ENCODE assay signal across 7 cellular contexts in the genomic region with DNA sequence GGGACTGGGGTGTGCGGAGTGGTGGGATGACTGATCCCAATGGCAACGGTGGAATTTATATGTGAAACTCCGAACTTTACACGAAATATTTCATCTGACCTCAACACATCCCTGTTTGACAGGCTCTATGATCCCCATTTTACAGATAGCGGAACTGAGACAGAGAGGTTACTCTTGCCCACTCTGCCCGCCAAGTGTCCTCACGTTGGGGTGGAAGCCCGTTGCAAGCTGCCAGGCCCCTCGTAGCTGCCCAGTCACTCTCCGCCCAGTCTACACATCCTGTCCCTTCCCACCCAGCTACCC. TPM values are rescaled to one million over a fixed set of nuclear protein-coding genes. Genes with fewer than 3 reads are reported as not detected.
A peak's percentile ranks its signal among the peaks of the same experiment; 100 is the strongest.
DNase-seq lines count a peak whose midpoint lies in the region; TF ChIP-seq lines count a peak whose summit lies in the region.

No MANE protein-coding gene starts in this region.

- WGBS in hepatocyte (ENCODE audit: low lambda C conversion rate, missing lambda C conversion rate), result 76% methylated on average over 8 of the region's 10 CpGs

- no peaks in the 10 kb centered on the region for H3K27me3 ChIP-seq in HAP-1 (ENCODE audit: low read depth)
- H3K27me3 ChIP-seq in hepatocyte, result peaks cover 20% of the 10 kb centered on the region
- peaks cover 29 to 49% (median 43%) of the 10 kb centered on the region in 3 donors for H3K27me3 ChIP-seq in skeletal muscle tissue (ENCODE audit: control insufficient read depth in 3 of 3, insufficient read depth in 3 of 3, low read length in 3 of 3)

- peak overlapping the region; percentile 42 for H3K4me3 ChIP-seq in HAP-1
- no peak overlapping the region for H3K4me3 ChIP-seq in hepatocyte
- H3K4me3 ChIP-seq in skeletal muscle tissue (ENCODE audit: low read length in 3 of 3), result peak overlapping the region; percentile 60 to 67 (median 66)

- peak overlapping the region; percentile 87 for H2AFZ ChIP-seq in hepatocyte

- H3K9me2 ChIP-seq in hepatocyte (replicated peaks; ENCODE audit: insufficient read depth), result no peaks in the 10 kb centered on the region

- peak overlapping the region; percentile 97 for H3K4me2 ChIP-seq in hepatocyte

- TF ChIP-seq CTCF in VCaP (conservative IDR thresholded peaks at IDR 0.05) (no peak), hepatocyte (IDR thresholded peaks at IDR 0.05; ENCODE audit: poor library complexity) (no peak)

- in situ Hi-C loops in HAP-1 (cut with MboI; ENCODE audit: low sequenced_read_pairs), result no loop called here

- peaks cover 24% of the 10 kb centered on the region for H3K79me2 ChIP-seq in hepatocyte

- H3K9ac ChIP-seq in skeletal muscle tissue (ENCODE audit: low read depth in 1 of 3, low read length in 3 of 3), result peak overlapping the region in 1 of 3 donors; percentile 14

- H3K9me3 ChIP-seq in HAP-1, result no peaks in the 10 kb centered on the region
- H3K9me3 ChIP-seq in hepatocyte (ENCODE audit: low read depth), result no peaks in the 10 kb centered on the region
- H3K9me3 ChIP-seq in skeletal muscle tissue (ENCODE audit: control insufficient read depth in 3 of 3, low read length in 3 of 3), result no peaks in the 10 kb centered on the region

- H3K36me3 ChIP-seq in HAP-1 (replicated peaks) (no peaks in the 10 kb centered on the region), hepatocyte (replicated peaks; ENCODE audit: insufficient read depth, low read depth) (no peaks in the 10 kb centered on the region), skeletal muscle tissue (ENCODE audit: control insufficient read depth in 3 of 3, insufficient read depth in 3 of 3, low read length in 3 of 3) (no peaks in the 10 kb centered on the region)

- no peaks in the 10 kb centered on the region for H4K20me1 ChIP-seq in hepatocyte (ENCODE audit: insufficient read depth, poor library complexity, severe bottlenecking)

- H3K27ac ChIP-seq in VCaP (peak overlapping the region; percentile 62), hepatocyte (no peak overlapping the region), skeletal muscle tissue (ENCODE audit: low read depth, low read length) (no peak overlapping the region)

- H3K4me1 ChIP-seq in HAP-1, result peaks cover 24% of the 10 kb centered on the region
- H3K4me1 ChIP-seq in hepatocyte (ENCODE audit: insufficient read depth), result peaks cover 14% of the 10 kb centered on the region
- H3K4me1 ChIP-seq in skeletal muscle tissue (ENCODE audit: control insufficient read depth in 3 of 3, insufficient read depth in 3 of 3, low read length in 3 of 3), result peaks cover 0 to 8% (median 5%) of the 10 kb centered on the region in 3 donors

- DNase-seq in HAP-1 (ENCODE audit: low spot score in 2 of 2), result no peak
- DNase-seq in hepatocyte (ENCODE audit: low spot score), result no peak
- no peak for DNase-seq in NCI-H748 (lab: John Stamatoyannopoulos, UW; ENCODE audit: unreplicated experiment)
- DNase-seq in mucosa of gallbladder (ENCODE audit: low spot score), result no peak
- no peak for DNase-seq in SHP77 treated with DMSO at 0.1 percent for 48 hours (lab: John Stamatoyannopoulos, UW)

RNA-seq across cellular contexts. Expression of gene NFE2L3, which starts 0.4 kb away (rescaled TPM):
- total RNA-seq in hepatocyte (10.0 and 10.8 TPM in 2 replicates), skeletal muscle tissue (under 0.01 TPM), mucosa of gallbladder (8.7 TPM)
- 4.7 and 6.5 TPM in 2 replicates for polyA plus RNA-seq in hepatocyte

RNA-seq across cellular contexts. Expression of gene HNRNPA2B1, which starts 48.9 kb away (rescaled TPM):
- total RNA-seq in hepatocyte (193 and 215 TPM in 2 replicates), skeletal muscle tissue (99.7 TPM), mucosa of gallbladder (344 TPM)
- polyA plus RNA-seq in hepatocyte, result 553 and 625 TPM in 2 replicates

RNA-seq across cellular contexts. Expression of gene CBX3, which starts 49.9 kb away (rescaled TPM):
- total RNA-seq in hepatocyte (154 and 165 TPM in 2 replicates), skeletal muscle tissue (48.0 TPM), mucosa of gallbladder (71.9 TPM)
- polyA plus RNA-seq in hepatocyte, result 120 and 129 TPM in 2 replicates
